In the genomic region with DNA sequence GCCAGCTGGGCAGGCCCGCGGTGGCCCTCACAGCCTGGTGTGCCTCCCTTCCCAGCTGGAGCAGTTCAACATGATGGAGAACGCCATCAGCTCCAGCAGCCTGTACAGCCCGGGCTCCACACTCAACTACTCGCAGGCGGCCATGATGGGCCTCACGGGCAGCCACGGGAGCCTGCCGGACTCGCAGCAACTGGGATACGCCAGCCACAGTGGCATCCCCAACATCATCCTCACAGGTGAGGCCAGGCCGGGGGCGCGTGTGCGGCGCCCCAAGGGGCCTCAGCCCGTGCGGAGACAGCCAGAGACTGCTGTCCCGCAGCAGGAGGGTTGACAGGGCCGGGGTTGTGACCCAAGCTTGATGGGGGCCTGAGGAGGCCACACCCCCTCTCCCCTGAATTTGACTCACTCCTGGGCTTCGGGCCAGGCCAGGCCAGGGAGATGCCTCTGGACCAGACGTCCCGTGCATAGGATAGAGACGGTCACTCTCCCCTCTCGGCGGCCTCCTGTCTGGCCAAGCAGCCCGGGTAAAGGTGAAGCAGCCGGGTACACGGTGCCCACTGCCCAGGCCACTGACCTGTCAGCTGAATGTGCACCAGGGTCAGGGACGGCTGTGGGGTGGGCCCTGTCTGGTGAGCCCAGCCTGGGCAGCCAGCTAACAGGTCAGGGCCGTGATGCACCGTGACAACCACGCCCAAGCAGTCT, we compare ENCODE assay signal across 1 cellular context.
TF ChIP-seq lines count a peak whose summit lies in the region.

No MANE protein-coding gene starts in this region.

TF ChIP-seq in H1, 55 proteins besides CTCF, POLR2A, EP300 and RAD21:
- no peak for TF ChIP-seq BACH1 (IDR thresholded peaks at IDR 0.05; ENCODE audit: low read length)
- no peak for TF ChIP-seq SRF (IDR thresholded peaks at IDR 0.05; ENCODE audit: low read depth, low read length)
- TF ChIP-seq, protein P1, sequence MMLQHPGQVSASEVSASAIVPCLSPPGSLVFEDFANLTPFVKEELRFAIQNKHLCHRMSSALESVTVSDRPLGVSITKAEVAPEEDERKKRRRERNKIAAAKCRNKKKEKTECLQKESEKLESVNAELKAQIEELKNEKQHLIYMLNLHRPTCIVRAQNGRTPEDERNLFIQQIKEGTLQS (IDR thresholded peaks at IDR 0.05; ENCODE audit: insufficient read depth, low read depth, low read length) = no peak
